21 cellular contexts compared by ENCODE assay signal in the genomic region with DNA sequence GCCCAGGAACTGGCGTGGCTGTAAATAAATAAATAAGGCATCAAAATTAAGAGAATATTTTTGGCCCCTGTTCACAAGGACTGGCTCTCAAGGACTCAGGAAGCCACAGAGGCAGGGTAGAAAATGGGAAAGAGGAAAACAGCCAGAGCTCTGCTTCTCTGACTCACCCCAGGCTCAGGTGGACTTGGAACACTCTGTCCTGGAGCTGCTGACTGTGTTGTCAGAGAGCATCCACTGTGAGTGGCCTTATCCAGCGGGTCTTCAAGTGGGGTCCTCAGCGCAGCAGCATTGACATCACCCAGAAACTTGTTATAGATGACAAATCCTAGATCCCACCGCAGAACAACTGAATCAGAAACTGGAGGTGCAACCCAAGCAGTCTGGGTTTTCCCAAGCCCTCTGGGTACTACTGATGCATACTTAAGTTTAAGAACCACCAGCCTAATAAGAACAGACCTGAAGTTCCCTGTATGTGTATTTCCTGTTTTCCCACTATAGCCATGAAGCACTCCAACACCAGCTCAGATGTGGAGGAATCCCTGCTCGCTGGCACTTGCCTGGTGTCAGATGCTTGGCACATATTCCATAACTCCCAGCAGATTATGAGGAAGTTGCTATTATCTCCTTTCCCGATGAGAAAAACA. TPM values are rescaled to one million over a fixed set of nuclear protein-coding genes. Genes with fewer than 3 reads are reported as not detected.
DNase-seq lines count a peak whose midpoint lies in the region; ATAC-seq and TF ChIP-seq lines count a peak whose summit lies in the region.
"Had no signal": no experiment of that assay in that cellular context is flagged by ENCODE, and none has a peak within 500 bp of the region (broad histone marks: within the 10 kb centered on the region; RNA-seq: fewer than 3 reads in every experiment).

No MANE protein-coding gene starts in this region.

- no peaks in the 10 kb centered on the region for H3K36me3 ChIP-seq in brain microvascular endothelial cell (replicated peaks)
- H3K36me3 ChIP-seq: BLaER1 treated with 17β-estradiol and CSF1 and Interleukin-3, amounts not matched to agents 10 nM and 100 nM; transverse colon had no signal

- no peak overlapping the region for H3K27ac ChIP-seq in brain microvascular endothelial cell
- H3K27ac ChIP-seq: BLaER1 treated with 17β-estradiol and CSF1 and Interleukin-3, amounts not matched to agents 10 nM and 100 nM; transverse colon had no signal

- peak; percentile 45 for ATAC-seq in Right ventricle myocardium inferior
- ATAC-seq: activated CD8-positive, alpha-beta T cell treated with anti-CD3 and anti-CD28 coated beads for 36 hours; naive thymus-derived CD4-positive, alpha-beta T cell; WTC11 had no signal

- H3K36me3 Mint-ChIP-seq in type B pancreatic cell, result peaks cover 3% of the 10 kb centered on the region
- H3K36me3 Mint-ChIP-seq: activated naive CD8-positive, alpha-beta T cell treated with anti-CD3 and anti-CD28 coated beads for 36 hours; naive thymus-derived CD4-positive, alpha-beta T cell; stimulated activated naive B cell treated with anti-CD40 and anti-IgM and Interleukin-4, amounts not matched to agents 10 μg/mL and 1 μg/mL and 100 μg/mL, for 72 hours; WTC11 had no signal

- H3K9me3 Mint-ChIP-seq in type B pancreatic cell, result no peaks in the 10 kb centered on the region
- H3K9me3 Mint-ChIP-seq: activated CD8-positive, alpha-beta T cell treated with anti-CD3 and anti-CD28 coated beads for 36 hours; activated naive CD8-positive, alpha-beta T cell treated with anti-CD3 and anti-CD28 coated beads for 36 hours; stimulated activated naive B cell treated with anti-CD40 and anti-IgM and Interleukin-4, amounts not matched to agents 10 μg/mL and 1 μg/mL and 100 μg/mL, for 72 hours; T-helper 1 cell treated with Interleukin-12 subunit alpha and Interleukin-12 subunit beta and Interleukin-4 antibody, amounts not matched to agents 30 μg/mL and 1 μg/mL, for 36 hours had no signal

- peak overlapping the region; percentile 50 for H3K27ac Mint-ChIP-seq in type B pancreatic cell
- H3K27ac Mint-ChIP-seq: activated CD8-positive, alpha-beta T cell treated with anti-CD3 and anti-CD28 coated beads for 36 hours; activated naive CD8-positive, alpha-beta T cell treated with anti-CD3 and anti-CD28 coated beads for 36 hours; naive thymus-derived CD4-positive, alpha-beta T cell; stimulated activated naive B cell treated with anti-CD40 and anti-IgM and Interleukin-4, amounts not matched to agents 10 μg/mL and 1 μg/mL and 100 μg/mL, for 72 hours; T-helper 1 cell treated with Interleukin-12 subunit alpha and Interleukin-12 subunit beta and Interleukin-4 antibody, amounts not matched to agents 30 μg/mL and 1 μg/mL, for 36 hours; WTC11 had no signal

- intact Hi-C loops in Right ventricle myocardium inferior (cut with DNase I) (no loop called here), cardiac septum (cut with DNase I) (no loop called here)

- H3K27me3 Mint-ChIP-seq in type B pancreatic cell, result peaks cover 36% of the 10 kb centered on the region

- H3K4me3 Mint-ChIP-seq in type B pancreatic cell, result no peak overlapping the region
- H3K4me3 Mint-ChIP-seq: activated CD8-positive, alpha-beta T cell treated with anti-CD3 and anti-CD28 coated beads for 36 hours; activated naive CD8-positive, alpha-beta T cell treated with anti-CD3 and anti-CD28 coated beads for 36 hours; naive thymus-derived CD4-positive, alpha-beta T cell; stimulated activated naive B cell treated with anti-CD40 and anti-IgM and Interleukin-4, amounts not matched to agents 10 μg/mL and 1 μg/mL and 100 μg/mL, for 72 hours; T-helper 1 cell treated with Interleukin-12 subunit alpha and Interleukin-12 subunit beta and Interleukin-4 antibody, amounts not matched to agents 30 μg/mL and 1 μg/mL, for 36 hours; WTC11 had no signal

- TF ChIP-seq CTCF in cardiac fibroblast (IDR thresholded peaks at IDR 0.05; ENCODE audit: low read depth, low read length) (no peak), type B pancreatic cell (conservative IDR thresholded peaks at IDR 0.05) (no peak), brain microvascular endothelial cell (IDR thresholded peaks at IDR 0.05; ENCODE audit: low read depth, low read length, missing control alignments) (no peak)

- H3K4me3 ChIP-seq in cardiac fibroblast (replicated peaks in 1 of 2; ENCODE audit: low read depth in 2 of 2, low read length in 2 of 2) (no peak overlapping the region), brain microvascular endothelial cell (ENCODE audit: low read depth, low read length) (no peak overlapping the region)
- H3K4me3 ChIP-seq: BLaER1 treated with 17β-estradiol and CSF1 and Interleukin-3, amounts not matched to agents 10 nM and 100 nM; transverse colon had no signal

- in situ Hi-C loops in brain microvascular endothelial cell (cut with HindIII; ENCODE audit: low pct_ligation_motif_present, low sequenced_read_pairs), result no loop called here

- H3K27me3 ChIP-seq in brain microvascular endothelial cell (replicated peaks), result no peaks in the 10 kb centered on the region
- H3K27me3 ChIP-seq: BLaER1 treated with 17β-estradiol and CSF1 and Interleukin-3, amounts not matched to agents 10 nM and 100 nM; transverse colon had no signal

- H3K4me1 Mint-ChIP-seq in type B pancreatic cell (ENCODE audit: unreplicated experiment), result no peaks in the 10 kb centered on the region
- H3K4me1 Mint-ChIP-seq: activated naive CD8-positive, alpha-beta T cell treated with anti-CD3 and anti-CD28 coated beads for 36 hours; stimulated activated naive B cell treated with anti-CD40 and anti-IgM and Interleukin-4, amounts not matched to agents 10 μg/mL and 1 μg/mL and 100 μg/mL, for 72 hours had no signal

- DNase-seq in Right ventricle myocardium inferior (ENCODE audit: missing footprints) (no peak), cardiac septum (ENCODE audit: low spot score) (no peak), cardiac fibroblast (ENCODE audit: low read depth in 2 of 2) (peak; percentile 18 to 58), islet precursor cell (peak; percentile 68), type B pancreatic cell (ENCODE audit: extremely low spot score, unreplicated experiment) (no peak), UCSD-AML1 (lab: John Stamatoyannopoulos, UW; ENCODE audit: unreplicated experiment) (no peak), NCI-H69 (lab: John Stamatoyannopoulos, UW) (no peak), brain microvascular endothelial cell (no peak)
- DNase-seq: 8988T; activated CD8-positive, alpha-beta T cell treated with anti-CD3 and anti-CD28 coated beads for 36 hours; activated naive CD8-positive, alpha-beta T cell treated with anti-CD3 and anti-CD28 coated beads for 36 hours; activated T-cell treated with anti-CD3 and anti-CD28 coated beads, Interleukin-2, amount 50 U/mL, for 48 hours; DMS153; naive thymus-derived CD4-positive, alpha-beta T cell; posterior cingulate gyrus; stimulated activated CD4-positive, alpha-beta T cell treated with anti-CD3 and anti-CD28 coated beads, Interleukin-12 subunit alpha, Interleukin-12 subunit beta, amount 100 ng/mL, for 4 hours; stimulated activated naive B cell treated with anti-CD40 and anti-IgM and Interleukin-4, amounts not matched to agents 10 μg/mL and 1 μg/mL and 100 μg/mL, for 72 hours; transverse colon had no signal

RNA-seq across cellular contexts. Expression of a gene that starts 20.5 kb away (rescaled TPM):
- total RNA-seq in Right ventricle myocardium inferior (2.7 TPM), cardiac septum (4.9 TPM), type B pancreatic cell (ENCODE audit: low replicate concordance) (2.9 and 9.9 TPM in 2 replicates)
- total RNA-seq: activated CD8-positive, alpha-beta T cell treated with anti-CD3 and anti-CD28 coated beads for 36 hours; activated naive CD8-positive, alpha-beta T cell treated with anti-CD3 and anti-CD28 coated beads for 36 hours had no signal

Comparison
In these comparisons a context has a peak if more than half of its experiments do, and no peak if none do; other contexts are left out.
1. DNase-seq: peak in cardiac fibroblast (2 of 2) and islet precursor cell (single experiment); none in Right ventricle myocardium inferior (single experiment), cardiac septum (single experiment), type B pancreatic cell (single experiment), UCSD-AML1 (single experiment), NCI-H69 (single experiment) and brain microvascular endothelial cell (single experiment).